In genomic region chr1:169906938-169907337, GRCh38 we compare ENCODE assay signal across 22 cellular contexts. TPM values are rescaled to one million over a fixed set of nuclear protein-coding genes. Genes with fewer than 3 reads are reported as not detected.
DNase-seq lines count a peak whose midpoint lies in the region; ATAC-seq and TF ChIP-seq lines count a peak whose summit lies in the region.
"Had no signal": no experiment of that assay in that cellular context is flagged by ENCODE, and none has a peak within 500 bp of the region (broad histone marks: within the 10 kb centered on the region; RNA-seq: fewer than 3 reads in every experiment).

No MANE protein-coding gene starts in this region.

- TF ChIP-seq CTCF in thyroid gland (IDR thresholded peaks at IDR 0.05): no peak

- H3K9me3 ChIP-seq in thyroid gland: no peaks in the 10 kb centered on the region
- H3K9me3 ChIP-seq: upper lobe of left lung had no signal

- no peak for TF ChIP-seq POLR2A in thyroid gland (IDR thresholded peaks at IDR 0.05)

- no peak overlapping the region for H3K4me3 Mint-ChIP-seq in immature natural killer cell
- H3K4me3 Mint-ChIP-seq: activated naive CD8-positive, alpha-beta T cell treated with anti-CD3 and anti-CD28 coated beads, Interleukin-2, amount 10 ng/mL, durations not matched to agents 7 days and 5 days; HFFc6 had no signal

- no peaks in the 10 kb centered on the region for H3K27me3 ChIP-seq in thyroid gland
- H3K27me3 ChIP-seq: upper lobe of left lung had no signal

- H3K4me1 ChIP-seq in thyroid gland: no peaks in the 10 kb centered on the region
- H3K4me1 ChIP-seq: upper lobe of left lung had no signal

- no peak for ATAC-seq in left ventricle myocardium superior

- no peaks in the 10 kb centered on the region for H3K36me3 ChIP-seq in thyroid gland
- H3K36me3 ChIP-seq: upper lobe of left lung, WERI-Rb-1 had no signal

- no peak overlapping the region for H3K4me3 ChIP-seq in thyroid gland (replicated peaks in 1 of 3)
- H3K4me3 ChIP-seq: lung, upper lobe of left lung had no signal

- H3K36me3 Mint-ChIP-seq in immature natural killer cell: peaks cover 0 to 6% (median 0%) of the 10 kb centered on the region in 3 donors
- H3K36me3 Mint-ChIP-seq: activated naive CD8-positive, alpha-beta T cell treated with anti-CD3 and anti-CD28 coated beads, Interleukin-2, amount 10 ng/mL, durations not matched to agents 7 days and 5 days had no signal

- peak; percentile 47 for DNase-seq in HCEC 1CT
- peak; percentile 35 for DNase-seq in RPMI7951 (ENCODE audit: low read depth)
- DNase-seq in dermis blood vessel endothelial cell: peak; percentile 63
- peak; percentile 15 for DNase-seq in myocyte (ENCODE audit: low read depth)
- DNase-seq in left ventricle myocardium superior: no peak
- no peak for DNase-seq in thyroid gland
- no peak for DNase-seq in activated CD4-positive, alpha-beta T cell treated with anti-CD3 and anti-CD28 coated beads, Interleukin-2, amount 50 U/mL, for 4 hours
- DNase-seq in immature natural killer cell: no peak
- DNase-seq: activated CD4-positive, alpha-beta T cell treated with anti-CD3 and anti-CD28 coated beads, Interleukin-2, amount 50 U/mL, for 48 hours; activated CD8-positive, alpha-beta memory T cell treated with anti-CD3 and anti-CD28 coated beads, Interleukin-2, amount 50 U/mL, for 48 hours; activated naive CD8-positive, alpha-beta T cell treated with anti-CD3 and anti-CD28 coated beads, Interleukin-2, amount 10 ng/mL, durations not matched to agents 7 days and 5 days; DMS153; effector CD4-positive, alpha-beta T cell; HFFc6; islet precursor cell; NCI-H2081 treated with DMSO at 0.1 percent for 48 hours; NCI-H774; upper lobe of left lung; WERI-Rb-1 had no signal

- H3K4me1 Mint-ChIP-seq in immature natural killer cell: peaks cover 25 to 50% of the 10 kb centered on the region in 2 donors

- peaks cover 0 to 4% (median 3%) of the 10 kb centered on the region in 3 donors for H3K27me3 Mint-ChIP-seq in immature natural killer cell (ENCODE audit: low read depth in 3 of 3)
- H3K27me3 Mint-ChIP-seq: activated naive CD8-positive, alpha-beta T cell treated with anti-CD3 and anti-CD28 coated beads, Interleukin-2, amount 10 ng/mL, durations not matched to agents 7 days and 5 days; progenitor cell of endocrine pancreas had no signal

- intact Hi-C loops in left ventricle myocardium superior (cut with micrococcal nuclease): no loop called here
- intact Hi-C loops in thyroid gland (cut with DNase I): no loop called here

- no peak overlapping the region for H3K27ac ChIP-seq in thyroid gland
- H3K27ac ChIP-seq: epithelial cell of prostate, upper lobe of left lung, WERI-Rb-1 had no signal

- H3K9me3 Mint-ChIP-seq in immature natural killer cell: peaks cover 0 to 3% (median 0%) of the 10 kb centered on the region in 6 donors
- H3K9me3 Mint-ChIP-seq: HFFc6 had no signal

- H3K27ac Mint-ChIP-seq in immature natural killer cell: no peak overlapping the region
- H3K27ac Mint-ChIP-seq: activated naive CD8-positive, alpha-beta T cell treated with anti-CD3 and anti-CD28 coated beads, Interleukin-2, amount 10 ng/mL, durations not matched to agents 7 days and 5 days; HFFc6; progenitor cell of endocrine pancreas had no signal

RNA-seq across cellular contexts. Expression of gene SCYL3, which starts 13.2 kb away (rescaled TPM):
- total RNA-seq in RPMI7951 (2014; rRNA removed; shearing (Covaris generic)): 4.2 and 4.9 TPM in 2 replicates
- total RNA-seq in dermis blood vessel endothelial cell (8.3 and 11.6 TPM in 2 replicates), myocyte (5.4 and 6.7 TPM in 2 replicates), left ventricle myocardium superior (5.3 TPM), thyroid gland (10 to 100 TPM; 12.9 to 18.3 (median 16.3) TPM)
- polyA plus RNA-seq in myocyte (2012): 3.1 TPM
- polyA plus RNA-seq in immature natural killer cell: 10 to 100 TPM in 1 of 3 donors, 1 to 10 TPM in 2; 6.1 to 13.1 (median 6.8) TPM

Comparison
In these comparisons a context has a peak if more than half of its experiments do, and no peak if none do; other contexts are left out.
1. DNase-seq: peak in HCEC 1CT (single experiment), RPMI7951 (single experiment), dermis blood vessel endothelial cell (single experiment) and myocyte (single experiment); none in left ventricle myocardium superior (single experiment), thyroid gland (0 of 2), activated CD4-positive, alpha-beta T cell treated with anti-CD3 and anti-CD28 coated beads, Interleukin-2, amount 50 U/mL, for 4 hours (0 of 2) and immature natural killer cell (0 of 3).